1 cellular context compared by ENCODE assay signal in genomic region chr19:50794074-50794777, GRCh38.
TF ChIP-seq lines count a peak whose summit lies in the region.

No MANE protein-coding gene starts in this region.

TF ChIP-seq in HEK293, 187 proteins besides CTCF, POLR2A, EP300 and RAD21 (continued from another document and continues in another):
- TF ChIP-seq PRDM10 (tag by site-specific recombination; IDR thresholded peaks at IDR 0.05) (peak; percentile 91), REST (tag by site-specific recombination; IDR thresholded peaks at IDR 0.05) (no peak), TCF7L2 (IDR thresholded peaks at IDR 0.05; ENCODE audit: borderline replicate concordance, low read depth, low read length) (no peak), ZNF837 (tag by site-specific recombination; IDR thresholded peaks at IDR 0.05) (peak; percentile 68; the same call in 1 of the 2 replicates), KLF7 (tag by site-specific recombination; IDR thresholded peaks at IDR 0.05; ENCODE audit: borderline replicate concordance) (no peak), ZNF324 (tag by site-specific recombination; IDR thresholded peaks at IDR 0.05) (no peak), ZNF645 (tag by site-specific recombination; IDR thresholded peaks at IDR 0.05) (peak; percentile 34; the same call in 1 of the 2 replicates), ZNF777 (tag by site-specific recombination; IDR thresholded peaks at IDR 0.05; ENCODE audit: borderline replicate concordance) (no peak), BCL6B (tag by site-specific recombination; IDR thresholded peaks at IDR 0.05) (peak; percentile 78; the same call in 1 of the 2 replicates), ZNF26 (tag by site-specific recombination; IDR thresholded peaks at IDR 0.05) (no peak), ZNF544 (tag by site-specific recombination; IDR thresholded peaks at IDR 0.05) (no peak), FEZF1 (tag by site-specific recombination; IDR thresholded peaks at IDR 0.05) (no peak), ZBTB21 (tag by site-specific recombination; IDR thresholded peaks at IDR 0.05) (no peak), ELK4 (IDR thresholded peaks at IDR 0.05; ENCODE audit: borderline replicate concordance, low read depth, low read length) (no peak), ZNF585B (tag by site-specific recombination; IDR thresholded peaks at IDR 0.05) (no peak), ATF2 (tag by site-specific recombination; IDR thresholded peaks at IDR 0.05; ENCODE audit: low read depth) (no peak), ZXDB (tag by site-specific recombination; IDR thresholded peaks at IDR 0.05) (no peak), ZNF146 (tag by site-specific recombination; IDR thresholded peaks at IDR 0.05) (0 out of 2 replicates have a peak, but pooled peaks have one; percentile 3), KLF1 (tag by site-specific recombination; IDR thresholded peaks at IDR 0.05) (peak; percentile 70; the same call in 1 of the 2 replicates), ZNF391 (tag by site-specific recombination; IDR thresholded peaks at IDR 0.05; ENCODE audit: borderline replicate concordance, low read depth) (peak; percentile 12; the same call in 1 of the 2 replicates), SALL2 (tag by site-specific recombination; IDR thresholded peaks at IDR 0.05; ENCODE audit: borderline replicate concordance) (no peak), ZNF394 (tag by site-specific recombination; IDR thresholded peaks at IDR 0.05; ENCODE audit: borderline replicate concordance) (peak; percentile 78; the same call in 1 of the 2 replicates), ZBTB49 (tag by site-specific recombination; IDR thresholded peaks at IDR 0.05; ENCODE audit: low read depth) (no peak), ZNF148 (tag by site-specific recombination; IDR thresholded peaks at IDR 0.05; ENCODE audit: borderline replicate concordance) (0 out of 2 replicates have a peak, but pooled peaks have one; percentile 53), ZNF302 (tag by site-specific recombination; IDR thresholded peaks at IDR 0.05; ENCODE audit: low read depth) (no peak), ZNF792 (tag by site-specific recombination; IDR thresholded peaks at IDR 0.05) (no peak), ZNF292 (tag by site-specific recombination; IDR thresholded peaks at IDR 0.05; ENCODE audit: borderline replicate concordance, low read depth) (no peak), ZNF626 (tag by site-specific recombination; IDR thresholded peaks at IDR 0.05) (no peak), ZNF707 (tag by site-specific recombination; IDR thresholded peaks at IDR 0.05) (no peak), YY2 (tag by site-specific recombination; IDR thresholded peaks at IDR 0.05) (peak; percentile 61), SP2 (tag by site-specific recombination; IDR thresholded peaks at IDR 0.05) (peak; percentile 29), ZNF530 (tag by site-specific recombination; IDR thresholded peaks at IDR 0.05; ENCODE audit: low read depth) (no peak), MYNN (tag by site-specific recombination; IDR thresholded peaks at IDR 0.05; ENCODE audit: borderline replicate concordance) (no peak), ZNF664 (tag by site-specific recombination; IDR thresholded peaks at IDR 0.05) (no peak), ZNF785 (tag by site-specific recombination; IDR thresholded peaks at IDR 0.05) (no peak), ZNF423 (tag by site-specific recombination; IDR thresholded peaks at IDR 0.05) (no peak), ZFP41 (tag by site-specific recombination; IDR thresholded peaks at IDR 0.05; ENCODE audit: borderline replicate concordance) (no peak), ZNF175 (tag by site-specific recombination; IDR thresholded peaks at IDR 0.05) (no peak), OVOL3 (tag by site-specific recombination; IDR thresholded peaks at IDR 0.05) (peak; percentile 26; the same call in 1 of the 2 replicates), BCL11B (tag by site-specific recombination; IDR thresholded peaks at IDR 0.05; ENCODE audit: low read depth) (no peak)
